ENCODE assay signal across 12 cellular contexts in the genomic region with DNA sequence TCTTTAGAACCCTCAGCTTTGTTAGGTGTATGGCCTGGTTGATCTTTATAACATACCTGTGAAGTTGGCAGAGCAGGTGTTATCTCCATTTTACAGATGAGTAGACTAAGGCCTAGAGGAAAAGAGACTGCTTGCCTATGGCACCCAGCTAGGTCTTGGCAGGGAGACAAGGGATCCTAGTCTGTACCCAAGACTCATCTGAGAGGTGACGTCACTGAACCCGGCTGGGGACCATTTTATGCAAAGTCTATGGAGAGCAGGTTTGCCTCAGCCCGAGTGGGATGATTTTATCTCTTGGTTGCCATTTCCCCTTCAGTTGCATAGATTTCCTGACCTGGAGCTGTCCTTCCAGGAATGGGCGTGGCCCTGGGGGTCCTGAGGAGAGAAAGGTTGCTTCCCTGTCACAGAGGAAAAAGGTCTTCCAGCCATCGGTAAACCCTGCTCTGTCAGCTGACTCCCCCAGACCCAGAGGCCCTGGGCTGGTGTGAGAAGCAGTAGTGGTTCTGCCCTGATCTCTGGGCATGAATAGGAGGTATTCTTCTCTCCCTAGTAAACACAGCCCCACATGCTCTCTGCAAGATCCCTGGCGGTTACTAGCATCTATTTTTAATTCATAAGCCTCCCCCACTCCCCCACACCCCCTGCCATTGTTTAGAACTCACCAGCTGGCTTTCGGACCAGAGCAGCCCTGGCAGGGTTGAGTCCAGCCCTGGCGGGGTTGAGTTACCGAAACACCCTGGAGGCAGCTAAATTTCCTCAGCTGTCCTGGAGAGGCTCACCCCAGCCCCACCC. TPM values are rescaled to one million over a fixed set of nuclear protein-coding genes. Genes with fewer than 3 reads are reported as not detected.
DNase-seq lines count a peak whose midpoint lies in the region; TF ChIP-seq lines count a peak whose summit lies in the region.
"Had no signal": no experiment of that assay in that cellular context is flagged by ENCODE, and none has a peak within 500 bp of the region (broad histone marks: within the 10 kb centered on the region; RNA-seq: fewer than 3 reads in every experiment).

No MANE protein-coding gene starts in this region.

- H3K27ac Mint-ChIP-seq in type B pancreatic cell: no peak overlapping the region
- H3K27ac Mint-ChIP-seq: B cell had no signal

- no peaks in the 10 kb centered on the region for H3K79me2 ChIP-seq in smooth muscle cell (ENCODE audit: low read depth)

- peak; percentile 13 to 38 for DNase-seq in activated CD4-positive, alpha-beta T cell treated with anti-CD3 and anti-CD28 coated beads, Interleukin-2, amount 50 U/mL, for 48 hours
- DNase-seq in activated CD4-positive, alpha-beta T cell treated with anti-CD3 and anti-CD28 coated beads, Interleukin-2, amount 50 U/mL, for 4 hours: no peak
- DNase-seq in amygdala (lab: John Stamatoyannopoulos, UW) (peak in 51 of 56 donors; percentile 34 to 92 (median 74)), inferior parietal cortex (ENCODE audit: extremely low spot score) (peak; percentile 74), type B pancreatic cell (ENCODE audit: extremely low spot score, unreplicated experiment) (no peak), NCI-H1694 treated with DMSO at 0.1 percent for 48 hours (lab: John Stamatoyannopoulos, UW) (no peak), smooth muscle cell (lab: John Stamatoyannopoulos, UW; ENCODE audit: unreplicated experiment) (no peak)
- DNase-seq: kidney; stimulated activated CD4-positive, alpha-beta T cell treated with anti-CD3 and anti-CD28 coated beads, Interleukin-1b, Interleukin-23, amount 100 ng/mL, for 48 hours; T1000 had no signal

- peaks cover 2% of the 10 kb centered on the region for H3K36me3 Mint-ChIP-seq in type B pancreatic cell

- no peak overlapping the region for H3K4me3 ChIP-seq in smooth muscle cell

- H3K9ac ChIP-seq in smooth muscle cell (ENCODE audit: low read depth): no peak overlapping the region

- peak overlapping the region; percentile 100 for H3K27ac ChIP-seq in temporal lobe (ENCODE audit: low read depth, low read length)
- H3K27ac ChIP-seq in smooth muscle cell (ENCODE audit: low read depth): no peak overlapping the region

- H4K20me1 ChIP-seq in smooth muscle cell (ENCODE audit: low read depth): no peaks in the 10 kb centered on the region

- peaks cover 24% of the 10 kb centered on the region for H3K4me1 Mint-ChIP-seq in type B pancreatic cell (ENCODE audit: unreplicated experiment)
- H3K4me1 Mint-ChIP-seq: B cell had no signal

- TF ChIP-seq CTCF in type B pancreatic cell (conservative IDR thresholded peaks at IDR 0.05) (no peak), smooth muscle cell (IDR thresholded peaks at IDR 0.05; ENCODE audit: borderline replicate concordance, insufficient read depth, poor library complexity, severe bottlenecking) (no peak)

- H3K4me1 ChIP-seq in smooth muscle cell (ENCODE audit: low read depth): no peaks in the 10 kb centered on the region

- H3K4me3 Mint-ChIP-seq in type B pancreatic cell: no peak overlapping the region
- H3K4me3 Mint-ChIP-seq: B cell had no signal

- no peaks in the 10 kb centered on the region for H3K9me3 Mint-ChIP-seq in type B pancreatic cell

- no peaks in the 10 kb centered on the region for H3F3A ChIP-seq in smooth muscle cell (ENCODE audit: low read depth)

- no peak overlapping the region for H3K4me2 ChIP-seq in smooth muscle cell

- no peak overlapping the region for H2AFZ ChIP-seq in smooth muscle cell (ENCODE audit: low read depth)

- no peaks in the 10 kb centered on the region for H3K36me3 ChIP-seq in smooth muscle cell (ENCODE audit: low read depth)

- WGBS in smooth muscle cell (ENCODE audit: low lambda C conversion rate): 61% methylated on average over 9 of the region's 9 CpGs

- H3K27me3 ChIP-seq in smooth muscle cell (ENCODE audit: low read depth): no peaks in the 10 kb centered on the region

- no peaks in the 10 kb centered on the region for H3K9me3 ChIP-seq in smooth muscle cell (replicated peaks; ENCODE audit: low read depth)

- H3K27me3 Mint-ChIP-seq in type B pancreatic cell: no peaks in the 10 kb centered on the region
- H3K27me3 Mint-ChIP-seq: B cell had no signal

RNA-seq across cellular contexts. Expression of a gene that starts 19.6 kb away (rescaled TPM):
- total RNA-seq in temporal lobe (27.5 TPM), type B pancreatic cell (ENCODE audit: low replicate concordance) (3.0 and 6.2 TPM in 2 replicates), smooth muscle cell (2.1 and 3.3 TPM in 2 replicates)
- polyA plus RNA-seq in smooth muscle cell: 2.4 and 5.6 TPM in 2 replicates

RNA-seq across cellular contexts. Expression of a gene that starts 35.8 kb away (rescaled TPM):
- 19.4 TPM for total RNA-seq in temporal lobe
- total RNA-seq in type B pancreatic cell (ENCODE audit: low replicate concordance): 11.2 and 11.7 TPM in 2 replicates
- 8.7 and 12.1 TPM in 2 replicates for total RNA-seq in smooth muscle cell
- polyA plus RNA-seq in smooth muscle cell: 6.9 TPM in 2 replicates

Comparison
In these comparisons a context has a peak if more than half of its experiments do, and no peak if none do; other contexts are left out.
1. DNase-seq: peak in activated CD4-positive, alpha-beta T cell treated with anti-CD3 and anti-CD28 coated beads, Interleukin-2, amount 50 U/mL, for 48 hours (2 of 2), amygdala (51 of 56) and inferior parietal cortex (single experiment); none in activated CD4-positive, alpha-beta T cell treated with anti-CD3 and anti-CD28 coated beads, Interleukin-2, amount 50 U/mL, for 4 hours (0 of 2), type B pancreatic cell (single experiment), NCI-H1694 treated with DMSO at 0.1 percent for 48 hours (single experiment) and smooth muscle cell (single experiment).